Comparison of ENCODE assay signal across 14 cellular contexts in genomic region chr5:147410496-147411395, GRCh38.
DNase-seq lines count a peak whose midpoint lies in the region; ATAC-seq and TF ChIP-seq lines count a peak whose summit lies in the region.
"Had no signal": no experiment of that assay in that cellular context is flagged by ENCODE, and none has a peak within 500 bp of the region (broad histone marks: within the 10 kb centered on the region; RNA-seq: fewer than 3 reads in every experiment).

No MANE protein-coding gene starts in this region.

- H3K4me3 ChIP-seq in cardiac muscle cell (no peak overlapping the region), ovary (no peak overlapping the region), vagina (no peak overlapping the region)
- H3K4me3 ChIP-seq: right lobe of liver, SJSA1 had no signal

- DNase-seq in cardiac muscle cell (ENCODE audit: low read depth in 1 of 2, low spot score in 1 of 2) (peak in 1 of 2 donors; percentile 45), ovary (peak in 1 of 5 donors; percentile 13), vagina (ENCODE audit: extremely low spot score in 2 of 2) (no peak), ecto neural progenitor cell (ENCODE audit: low spot score) (no peak)
- DNase-seq: activated CD4-positive, alpha-beta T cell treated with anti-CD3 and anti-CD28 coated beads, Interleukin-2, amount 50 U/mL, for 48 hours; activated T-cell treated with anti-CD3 and anti-CD28 coated beads, Interleukin-2, amount 50 U/mL, for 4 hours; NCI-H1105; NCI-H345; right lobe of liver; stimulated activated CD4-positive, alpha-beta T cell treated with anti-CD3 and anti-CD28 coated beads, Interleukin-4, amount 100 ng/mL, for 4 hours had no signal

- no peak for TF ChIP-seq EP300 in ovary (IDR thresholded peaks at IDR 0.05)

- WGBS in ovary, 3 donors: 28 to 39% (median 36%) methylated on average over 8 of the region's 8 CpGs

- H3K4me1 ChIP-seq in cardiac muscle cell (ENCODE audit: low read depth): peaks cover 67% of the 10 kb centered on the region
- peaks cover 21% of the 10 kb centered on the region for H3K4me1 ChIP-seq in ovary (ENCODE audit: insufficient read depth)
- H3K4me1 ChIP-seq in vagina: peaks cover 20% of the 10 kb centered on the region
- H3K4me1 ChIP-seq: right lobe of liver had no signal

- TF ChIP-seq CTCF in VCaP (conservative IDR thresholded peaks at IDR 0.05) (no peak), cardiac muscle cell (IDR thresholded peaks at IDR 0.05; ENCODE audit: low read depth, low read length) (no peak), ovary (IDR thresholded peaks at IDR 0.05) (no peak), vagina (IDR thresholded peaks at IDR 0.05) (no peak)

- no peaks in the 10 kb centered on the region for H3K27me3 ChIP-seq in cardiac muscle cell
- H3K27me3 ChIP-seq in ovary: no peaks in the 10 kb centered on the region
- no peaks in the 10 kb centered on the region for H3K27me3 ChIP-seq in vagina
- H3K27me3 ChIP-seq: right lobe of liver, SJSA1 had no signal

- no peak for TF ChIP-seq POLR2A in ovary (IDR thresholded peaks at IDR 0.05)
- TF ChIP-seq POLR2A in vagina (IDR thresholded peaks at IDR 0.05): no peak

- no peak for ATAC-seq in HG03159 (IDR thresholded peaks at IDR 0.05; ENCODE audit: unreplicated experiment)
- ATAC-seq in HG03135 (IDR thresholded peaks at IDR 0.05; ENCODE audit: unreplicated experiment): no peak
- ATAC-seq: activated T-cell treated with anti-CD3 and anti-CD28 coated beads, Interleukin-2, amount 50 U/mL, for 4 hours; right lobe of liver had no signal

- no peaks in the 10 kb centered on the region for H3K9me3 ChIP-seq in cardiac muscle cell (ENCODE audit: low read depth)
- no peaks in the 10 kb centered on the region for H3K9me3 ChIP-seq in ovary
- no peaks in the 10 kb centered on the region for H3K9me3 ChIP-seq in vagina
- H3K9me3 ChIP-seq: right lobe of liver, SJSA1 had no signal

- H3K27ac ChIP-seq in VCaP (peak overlapping the region; percentile 56), cardiac muscle cell (peak overlapping the region; percentile 96), ovary (peak overlapping the region; percentile 12 to 16), vagina (peak overlapping the region; percentile 74)
- H3K27ac ChIP-seq: right lobe of liver, SJSA1 had no signal

- peaks cover 19% of the 10 kb centered on the region for H3K36me3 ChIP-seq in cardiac muscle cell
- H3K36me3 ChIP-seq in ovary: peaks cover 4% of the 10 kb centered on the region
- peaks cover 0 to 27% of the 10 kb centered on the region in 2 donors for H3K36me3 ChIP-seq in vagina
- H3K36me3 ChIP-seq: right lobe of liver had no signal

- intact Hi-C loops in ovary (cut with DNase I) (loop anchor here in 1 of 4 donors (5.0 kb wide), 1 partner anchor 37 kb away; no protein-coding TSS in a partner anchor), vagina (cut with DNase I) (no loop called here)

Comparison
In these comparisons a context has a peak if more than half of its experiments do, and no peak if none do; other contexts are left out.
1. H3K27ac ChIP-seq: peak in every context shown above with its lines; median percentile 96 in cardiac muscle cell; 74 in vagina; 56 in VCaP; 14 in ovary.